Comparison of ENCODE assay signal across 8 cellular contexts in genomic region chr19:2428027-2428690, GRCh38. TPM values are rescaled to one million over a fixed set of nuclear protein-coding genes. Genes with fewer than 3 reads are reported as not detected.
DNase-seq lines count a peak whose midpoint lies in the region; ATAC-seq lines count a peak whose summit lies in the region.

No MANE protein-coding gene starts in this region.

- H3K27me3 ChIP-seq in SJSA1 (replicated peaks) (no peaks in the 10 kb centered on the region), esophagus (ENCODE audit: control insufficient read depth in 1 of 2, insufficient read depth in 2 of 2, low read length in 2 of 2) (no peaks in the 10 kb centered on the region)

- no peaks in the 10 kb centered on the region for H3K9me3 Mint-ChIP-seq in naive thymus-derived CD8-positive, alpha-beta T cell

- H3K36me3 ChIP-seq in SJSA1 (peaks cover 77% of the 10 kb centered on the region), esophagus (ENCODE audit: control insufficient read depth in 2 of 2, insufficient read depth in 2 of 2, low read length in 1 of 2) (peaks cover 0 to 32% of the 10 kb centered on the region in 2 donors)

- DNase-seq in NCI-H748 (lab: John Stamatoyannopoulos, UW; ENCODE audit: unreplicated experiment), result peak; percentile 58
- no peak for DNase-seq in NCI-H748 treated with DMSO at 0.1 percent for 48 hours (lab: John Stamatoyannopoulos, UW)
- DNase-seq in SJSA1 (ENCODE audit: low read depth in 1 of 2, low spot score in 2 of 2), result no peak
- DNase-seq in naive thymus-derived CD8-positive, alpha-beta T cell, result peak in 1 of 10 donors; percentile 62
- no peak for DNase-seq in stimulated activated CD4-positive, alpha-beta T cell treated with anti-CD3 and anti-CD28 coated beads, Interleukin-2, amount 100 ng/mL, for 48 hours
- no peak for DNase-seq in NOMO-1 treated with DMSO at 0.1 percent for 48 hours (lab: John Stamatoyannopoulos, UW; ENCODE audit: unreplicated experiment)

- no peak for ATAC-seq in naive thymus-derived CD8-positive, alpha-beta T cell
- ATAC-seq in GM21367 (IDR thresholded peaks at IDR 0.05; ENCODE audit: unreplicated experiment), result no peak

- H3K27ac Mint-ChIP-seq in naive thymus-derived CD8-positive, alpha-beta T cell, result peak overlapping the region; percentile 95 to 99 (median 97)

- H3K27ac ChIP-seq in SJSA1 (peak overlapping the region; percentile 89), esophagus (ENCODE audit: low read depth in 2 of 2, low read length in 1 of 2) (peak overlapping the region; percentile 95 to 99)

- H3K4me1 Mint-ChIP-seq in naive thymus-derived CD8-positive, alpha-beta T cell, result peaks cover 7 to 21% (median 13%) of the 10 kb centered on the region in 4 donors

- peak overlapping the region; percentile 79 for H3K4me3 ChIP-seq in SJSA1
- H3K4me3 ChIP-seq in esophagus (ENCODE audit: low read depth in 1 of 2, low read length in 2 of 2), result peak overlapping the region; percentile 90 to 91

- 15 to 26% methylated on average over 29 of the region's 29 CpGs for WGBS in esophagus, 2 donors

- peaks cover 11% of the 10 kb centered on the region for H3K4me1 ChIP-seq in SJSA1 (replicated peaks)
- peaks cover 10 to 21% of the 10 kb centered on the region in 2 donors for H3K4me1 ChIP-seq in esophagus (ENCODE audit: control insufficient read depth in 2 of 2, insufficient read depth in 2 of 2, low read length in 1 of 2)

- H3K4me3 Mint-ChIP-seq in naive thymus-derived CD8-positive, alpha-beta T cell, result peak overlapping the region; percentile 92 to 98 (median 94)

- no peaks in the 10 kb centered on the region for H3K9me3 ChIP-seq in SJSA1 (replicated peaks)
- no peaks in the 10 kb centered on the region for H3K9me3 ChIP-seq in esophagus (ENCODE audit: control insufficient read depth in 2 of 2, insufficient read depth in 1 of 2, low read depth in 1 of 2, low read length in 1 of 2)

- H3K36me3 Mint-ChIP-seq in naive thymus-derived CD8-positive, alpha-beta T cell, result peaks cover 0 to 12% (median 0%) of the 10 kb centered on the region in 3 donors

- POLR2A ChIA-PET in naive thymus-derived CD8-positive, alpha-beta T cell (lab: Charles Lee), result interaction anchor here (0.6 to 3.1 kb wide), 19 partner anchors 16 to 386 kb away, joined by 3 to 42 read pairs (median 5); partner anchors contain the start of genes GADD45B, LMNB2, LSM7 and PLEKHJ1

- no peaks in the 10 kb centered on the region for H3K27me3 Mint-ChIP-seq in naive thymus-derived CD8-positive, alpha-beta T cell

RNA-seq across cellular contexts. Expression of gene TIMM13, which starts 0.8 kb away (rescaled TPM):
- 48.8 and 86.2 TPM in 2 replicates for total RNA-seq in SJSA1 (2014; rRNA removed; shearing (Covaris generic))
- 10 to 100 TPM; 52.0 to 86.8 TPM for polyA plus RNA-seq in esophagus
- total RNA-seq in naive thymus-derived CD8-positive, alpha-beta T cell, result 10 to 100 TPM; 33.6 to 38.3 TPM
- 10 to 100 TPM; 74.4 to 92.2 (median 83.0) TPM for polyA plus RNA-seq in naive thymus-derived CD8-positive, alpha-beta T cell

RNA-seq across cellular contexts. Expression of gene LMNB2, which starts 28.6 kb away (rescaled TPM):
- total RNA-seq in SJSA1 (2014; rRNA removed; shearing (Covaris generic)), result 275 and 316 TPM in 2 replicates
- polyA plus RNA-seq in esophagus, result 10 to 100 TPM; 23.2 to 32.3 TPM
- 10 to 100 TPM; 17.3 to 19.6 TPM for total RNA-seq in naive thymus-derived CD8-positive, alpha-beta T cell
- polyA plus RNA-seq in naive thymus-derived CD8-positive, alpha-beta T cell, result 10 to 100 TPM in 1 of 3 donors, 1 to 10 TPM in 2; 5.4 to 10.5 (median 7.4) TPM

RNA-seq across cellular contexts. Expression of gene GADD45B, which starts 47.8 kb away (rescaled TPM):
- total RNA-seq in SJSA1 (2014; rRNA removed; shearing (Covaris generic)), result 112 and 132 TPM in 2 replicates
- 10 to 100 TPM; 37.6 to 62.6 TPM for polyA plus RNA-seq in esophagus
- total RNA-seq in naive thymus-derived CD8-positive, alpha-beta T cell, result 100 to 1,000 TPM; 108 to 115 TPM
- polyA plus RNA-seq in naive thymus-derived CD8-positive, alpha-beta T cell, result 10 to 100 TPM; 41.0 to 57.3 (median 43.8) TPM

Comparison
In these comparisons a context has a peak if more than half of its experiments do, and no peak if none do; other contexts are left out.
1. RNA of gene LMNB2, which starts 28.6 kb away (total RNA-seq): 275 to 316 TPM in SJSA1; 17.3 to 19.6 TPM in naive thymus-derived CD8-positive, alpha-beta T cell; every median in the first group is over 10 times any median in the second.